ENCODE assay signal across 8 cellular contexts in the genomic region with DNA sequence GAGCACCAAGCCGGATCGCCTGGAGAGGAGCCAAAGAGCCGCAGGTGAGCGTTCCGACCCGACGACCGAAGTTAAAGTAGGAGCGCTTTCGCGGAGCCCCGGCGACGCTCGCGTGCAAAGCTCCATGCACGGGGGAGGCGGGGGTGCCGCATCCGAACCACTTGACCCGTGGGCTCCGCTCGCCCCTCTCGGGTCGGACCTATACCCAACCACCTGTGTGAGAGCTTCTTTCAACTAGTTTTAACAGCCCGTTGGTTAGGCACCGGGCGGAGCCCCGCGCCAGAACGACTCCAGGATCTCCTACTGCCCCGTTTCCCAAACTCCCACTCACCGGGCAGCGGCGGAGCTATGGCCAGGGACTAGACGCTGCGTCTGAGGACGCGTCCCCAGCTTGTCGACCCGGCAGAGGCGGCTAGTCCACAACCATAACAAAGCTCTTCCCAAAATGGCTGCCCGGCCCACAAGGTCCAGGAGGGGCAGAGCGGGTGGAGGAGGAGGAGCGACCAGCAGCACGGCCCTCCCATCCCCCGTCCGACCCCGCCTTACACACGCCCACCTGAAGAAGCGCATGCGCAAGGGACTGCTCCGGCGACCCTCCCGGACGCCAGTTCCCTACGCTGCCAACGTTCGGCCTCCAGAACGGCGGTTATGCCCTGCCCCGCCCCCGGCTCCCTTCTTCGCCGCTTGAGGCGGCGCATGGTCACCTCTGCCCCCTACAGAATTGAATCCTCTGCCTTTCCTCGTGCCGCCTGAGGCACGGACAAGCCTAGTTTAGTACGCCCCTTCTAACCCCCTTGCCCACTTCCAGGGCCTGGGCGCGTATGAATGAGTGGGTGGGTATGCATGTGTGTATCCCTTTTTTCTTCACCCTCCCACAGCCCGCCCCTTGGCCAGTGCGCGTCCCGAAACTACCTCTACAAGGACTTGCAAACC. TPM values are rescaled to one million over a fixed set of nuclear protein-coding genes. Genes with fewer than 3 reads are reported as not detected.
DNase-seq lines count a peak whose midpoint lies in the region; ATAC-seq and TF ChIP-seq lines count a peak whose summit lies in the region.

A gene with protein sequence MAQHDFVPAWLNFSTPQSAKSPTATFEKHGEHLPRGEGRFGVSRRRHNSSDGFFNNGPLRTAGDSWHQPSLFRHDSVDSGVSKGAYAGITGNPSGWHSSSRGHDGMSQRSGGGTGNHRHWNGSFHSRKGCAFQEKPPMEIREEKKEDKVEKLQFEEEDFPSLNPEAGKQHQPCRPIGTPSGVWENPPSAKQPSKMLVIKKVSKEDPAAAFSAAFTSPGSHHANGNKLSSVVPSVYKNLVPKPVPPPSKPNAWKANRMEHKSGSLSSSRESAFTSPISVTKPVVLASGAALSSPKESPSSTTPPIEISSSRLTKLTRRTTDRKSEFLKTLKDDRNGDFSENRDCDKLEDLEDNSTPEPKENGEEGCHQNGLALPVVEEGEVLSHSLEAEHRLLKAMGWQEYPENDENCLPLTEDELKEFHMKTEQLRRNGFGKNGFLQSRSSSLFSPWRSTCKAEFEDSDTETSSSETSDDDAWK (minus strand): TSS at position 453 of the 933 bp plus-strand sequence. CDS start 27,446 bp downstream, outside the sequence.

- H3K9me3 ChIP-seq in SK-N-SH = no peaks in the 10 kb centered on the region
- H3K9me3 ChIP-seq in osteoblast (ENCODE audit: low read depth, low read length) = no peaks in the 10 kb centered on the region
- no peaks in the 10 kb centered on the region for H3K9me3 ChIP-seq in thoracic aorta

- peaks cover 43% of the 10 kb centered on the region for H3K4me1 Mint-ChIP-seq in HFFc6 (ENCODE audit: low read depth)
- peaks cover 62% of the 10 kb centered on the region for H3K4me1 Mint-ChIP-seq in activated naive CD4-positive, alpha-beta T cell treated with anti-CD3 and anti-CD28 coated beads, Interleukin-2, amount 50 U/mL, for 24 hours

- H3K36me3 ChIP-seq in SK-N-SH (replicated peaks in 1 of 2; ENCODE audit: control insufficient read depth in 1 of 2, insufficient read depth in 2 of 2, low read length in 1 of 2) (peaks cover 3 to 10% of the 10 kb centered on the region in 2 experiments), osteoblast (ENCODE audit: insufficient read depth, low read length) (no peaks in the 10 kb centered on the region), thoracic aorta (no peaks in the 10 kb centered on the region)

- H3K4me3 ChIP-seq in GM08714 (ENCODE audit: low read length) (peak within 1 kb of the TSS; percentile 78), SK-N-SH (ENCODE audit: low read depth in 2 of 2, low read length in 1 of 2) (peak within 1 kb of the TSS; percentile 92 to 95), osteoblast (ENCODE audit: insufficient read depth, low read length) (peak within 1 kb of the TSS; percentile 99), thoracic aorta (peak within 1 kb of the TSS; percentile 95)

- peak; percentile 95 for DNase-seq in HFFc6
- DNase-seq in NCI-H1048 (lab: John Stamatoyannopoulos, UW) = peak; percentile 87
- peak; percentile 99 for DNase-seq in SK-N-SH
- DNase-seq in glomerular endothelial cell (ENCODE audit: extremely low read depth, low read depth, low spot score) = peak; percentile 68
- DNase-seq in osteoblast (ENCODE audit: insufficient read length, low spot score, missing footprints) = peak; percentile 97
- DNase-seq in thoracic aorta (ENCODE audit: low spot score) = peak; percentile 89

- POLR2A ChIA-PET in SK-N-SH (lab: Yijun Ruan, JAX) = interaction anchor here (0.6 to 2.4 kb wide), 6 partner anchors 15 to 192 kb away, joined by 4 to 20 read pairs (median 4); partner anchors contain the start of genes AKR1A1 and NASP

- H3K4me1 ChIP-seq in SK-N-SH (ENCODE audit: control insufficient read depth in 1 of 2, insufficient read depth in 2 of 2, low read depth in 1 of 2, low read length in 1 of 2) (peaks cover 14 to 20% of the 10 kb centered on the region in 2 experiments; a peak in 3 of 4 replicates), osteoblast (ENCODE audit: insufficient read depth, low read length) (peaks cover 25% of the 10 kb centered on the region), thoracic aorta (ENCODE audit: control insufficient read depth in 1 of 2, low read depth in 2 of 2) (peaks cover 28 to 49% of the 10 kb centered on the region in 2 donors)

- peak within 1 kb of the TSS; percentile 97 for H3K4me3 Mint-ChIP-seq in HFFc6
- H3K4me3 Mint-ChIP-seq in activated naive CD4-positive, alpha-beta T cell treated with anti-CD3 and anti-CD28 coated beads, Interleukin-2, amount 50 U/mL, for 24 hours = peak within 1 kb of the TSS; percentile 99

- TF ChIP-seq EP300 in SK-N-SH (IDR thresholded peaks at IDR 0.05; ENCODE audit: borderline replicate concordance in 1 of 2, low read depth in 1 of 2, low read length in 1 of 2) = no peak

- peaks cover 16% of the 10 kb centered on the region for H3K36me3 Mint-ChIP-seq in HFFc6 (ENCODE audit: low read depth)
- H3K36me3 Mint-ChIP-seq in activated naive CD4-positive, alpha-beta T cell treated with anti-CD3 and anti-CD28 coated beads, Interleukin-2, amount 50 U/mL, for 24 hours = peaks cover 10% of the 10 kb centered on the region

- TF ChIP-seq RAD21 in SK-N-SH (IDR thresholded peaks at IDR 0.05; ENCODE audit: low read length) = no peak

- WGBS in SK-N-SH (ENCODE audit: low lambda C conversion rate) = under 1% methylated on average over 47 of the region's 77 CpGs

- CTCF ChIA-PET in SK-N-SH (lab: Yijun Ruan, JAX) = interaction anchor here (0.8 to 1.3 kb wide), 3 partner anchors 14 to 676 kb away, joined by 3 to 4 read pairs (median 4); no protein-coding TSS in a partner anchor

- H3F3A ChIP-seq in SK-N-SH (replicated peaks; ENCODE audit: insufficient read depth) = peaks cover 7% of the 10 kb centered on the region

- H3K4me2 ChIP-seq in SK-N-SH (peak within 1 kb of the TSS; percentile 85), osteoblast (ENCODE audit: insufficient read depth, low read length) (peak within 1 kb of the TSS; percentile 75)

- H3K27ac Mint-ChIP-seq in HFFc6 = peak within 1 kb of the TSS; percentile 100
- peak within 1 kb of the TSS; percentile 99 for H3K27ac Mint-ChIP-seq in activated naive CD4-positive, alpha-beta T cell treated with anti-CD3 and anti-CD28 coated beads, Interleukin-2, amount 50 U/mL, for 24 hours

- no peak for TF ChIP-seq CTCF in HFFc6 (IDR thresholded peaks at IDR 0.05)
- TF ChIP-seq CTCF in SK-N-SH (IDR thresholded peaks at IDR 0.05) = no peak
- TF ChIP-seq CTCF in osteoblast (IDR thresholded peaks at IDR 0.05; ENCODE audit: extremely low read depth, low read depth, low read length) = no peak
- TF ChIP-seq CTCF in thoracic aorta (IDR thresholded peaks at IDR 0.05) = no peak

- peak; percentile 78 for ATAC-seq in thoracic aorta (ENCODE audit: insufficient number of reproducible peaks, low FRiP score, low read depth)

- H2AFZ ChIP-seq in SK-N-SH (ENCODE audit: low read depth) (peak within 1 kb of the TSS; percentile 80), osteoblast (ENCODE audit: low read length) (peak within 1 kb of the TSS; percentile 96)

- H3K27ac ChIP-seq in SK-N-SH (ENCODE audit: low read depth in 2 of 2, low read length in 1 of 2) (peak within 1 kb of the TSS; percentile 93 to 97), osteoblast (ENCODE audit: low read depth, low read length) (peak within 1 kb of the TSS; percentile 95), thoracic aorta (peak within 1 kb of the TSS; percentile 94 to 100)

- H3K27me3 Mint-ChIP-seq in HFFc6 (ENCODE audit: insufficient read depth) = peaks cover 5% of the 10 kb centered on the region; the same call in 1 of the 2 replicates
- no peaks in the 10 kb centered on the region for H3K27me3 Mint-ChIP-seq in activated naive CD4-positive, alpha-beta T cell treated with anti-CD3 and anti-CD28 coated beads, Interleukin-2, amount 50 U/mL, for 24 hours

- H3K9ac ChIP-seq in SK-N-SH = peak within 1 kb of the TSS; percentile 92

- H3K9me3 Mint-ChIP-seq in HFFc6 = no peaks in the 10 kb centered on the region
- H3K9me3 Mint-ChIP-seq in activated naive CD4-positive, alpha-beta T cell treated with anti-CD3 and anti-CD28 coated beads, Interleukin-2, amount 50 U/mL, for 24 hours = no peaks in the 10 kb centered on the region

- H4K20me1 ChIP-seq in SK-N-SH (ENCODE audit: insufficient read depth) = peaks cover 33% of the 10 kb centered on the region
- H4K20me1 ChIP-seq in osteoblast (ENCODE audit: insufficient read depth, low read length) = peaks cover 38% of the 10 kb centered on the region

- H3K27me3 ChIP-seq in SK-N-SH (ENCODE audit: insufficient read depth) (no peaks in the 10 kb centered on the region), osteoblast (ENCODE audit: insufficient read depth, low read length) (no peaks in the 10 kb centered on the region), thoracic aorta (replicated peaks; ENCODE audit: insufficient read depth) (no peaks in the 10 kb centered on the region)

- peaks cover 82% of the 10 kb centered on the region for H3K79me2 ChIP-seq in SK-N-SH (ENCODE audit: insufficient read depth)
- H3K79me2 ChIP-seq in osteoblast (ENCODE audit: insufficient read depth, low read length) = peaks cover 84% of the 10 kb centered on the region

- H3K9me2 ChIP-seq in SK-N-SH = no peaks in the 10 kb centered on the region

TF ChIP-seq in SK-N-SH, 30 proteins besides CTCF, POLR2A, EP300 and RAD21:
- TF ChIP-seq SIN3A (IDR thresholded peaks at IDR 0.05; ENCODE audit: borderline replicate concordance, low read depth, low read length) (0 out of 2 replicates have a peak, but pooled peaks have one; percentile 13), FOSL2 (IDR thresholded peaks at IDR 0.05; ENCODE audit: borderline replicate concordance, low read depth) (no peak), YY1 (IDR thresholded peaks at IDR 0.05; ENCODE audit: low read depth) (peak; percentile 91), NFIC (IDR thresholded peaks at IDR 0.05; ENCODE audit: borderline replicate concordance) (no peak), MAX (IDR thresholded peaks at IDR 0.05; ENCODE audit: low read depth) (peak; percentile 48; the same call in 1 of the 2 replicates), TAF1 (IDR thresholded peaks at IDR 0.05; ENCODE audit: borderline replicate concordance, low read depth, low read length) (peak; percentile 72), NRF1 (IDR thresholded peaks at IDR 0.05; ENCODE audit: low read depth, low read length) (peak; percentile 96), POLR2AphosphoS5 (IDR thresholded peaks at IDR 0.05; ENCODE audit: low read depth, low read length) (peak; percentile 78; the same call in 1 of the 2 replicates)

RNA-seq across cellular contexts. Expression of the gene that starts here (rescaled TPM):
- 10 to 100 TPM; 66.5 to 76.7 (median 68.1) TPM for total RNA-seq in HFFc6 (2021; fragmentation: NEBNext Ultra II Directional; extraction: Animal tissue kit (Norgen Biotek cat#: 25700))
- polyA plus RNA-seq in SK-N-SH (2012; rRNA removed) = 28.5 and 38.1 TPM in 2 replicates
- polyA plus RNA-seq in SK-N-SH (2012; cell fraction: cytosol; rRNA removed) = 35.8 and 39.2 TPM in 2 replicates
- polyA plus RNA-seq in SK-N-SH (2012; cell fraction: nucleus; rRNA removed) = 36.3 and 61.0 TPM in 2 replicates
- total RNA-seq in glomerular endothelial cell = 78.6 and 83.0 TPM in 2 replicates
- total RNA-seq in osteoblast = 94.3 and 97.4 TPM in 2 replicates
- total RNA-seq in thoracic aorta = 100 to 1,000 TPM; 103 to 120 TPM

Comparison
In these comparisons a context has a peak if more than half of its experiments do, and no peak if none do; other contexts are left out.
1. Peak in every context shown above with its lines: DNase-seq, ATAC-seq, H3K4me3 ChIP-seq and H3K27ac ChIP-seq.